10 cellular contexts compared by ENCODE assay signal in genomic region chr4:6362896-6363295, GRCh38.
DNase-seq lines count a peak whose midpoint lies in the region; ATAC-seq and TF ChIP-seq lines count a peak whose summit lies in the region.
"Had no signal": no experiment of that assay in that cellular context is flagged by ENCODE, and none has a peak within 500 bp of the region (broad histone marks: within the 10 kb centered on the region; RNA-seq: fewer than 3 reads in every experiment).

No MANE protein-coding gene starts in this region.

- H3K9ac ChIP-seq in SK-N-SH: no peak overlapping the region

- H3K9me3 ChIP-seq in cardiac muscle cell (ENCODE audit: low read depth): no peaks in the 10 kb centered on the region
- no peaks in the 10 kb centered on the region for H3K9me3 ChIP-seq in left ventricle myocardium inferior (replicated peaks)
- H3K9me3 ChIP-seq in SK-N-SH: no peaks in the 10 kb centered on the region

- no peak overlapping the region for H2AFZ ChIP-seq in SK-N-SH (ENCODE audit: low read depth)

- CTCF ChIA-PET in SK-N-SH (lab: Yijun Ruan, JAX): interaction anchor here (0.6 to 2.5 kb wide), 10 partner anchors 14 to 364 kb away, joined by 3 to 13 read pairs (median 4); no protein-coding TSS in a partner anchor

- H3K4me2 ChIP-seq in SK-N-SH: no peak overlapping the region

- WGBS in SK-N-SH (ENCODE audit: low lambda C conversion rate): 59% methylated on average over 8 of the region's 8 CpGs

- no peaks in the 10 kb centered on the region for H3K9me2 ChIP-seq in SK-N-SH

- DNase-seq in cardiac muscle cell (ENCODE audit: low read depth in 1 of 2, low spot score in 1 of 2) (peak; percentile 55 to 85), left ventricle myocardium inferior (no peak), SK-N-SH (no peak), fibroblast of peridontal ligament (ENCODE audit: extremely low read depth) (peak; percentile 6), NCI-H2171 treated with DMSO at 0.1 percent for 48 hours (lab: John Stamatoyannopoulos, UW) (no peak), NCI-H1436 (lab: John Stamatoyannopoulos, UW) (no peak)
- DNase-seq in stimulated activated CD8-positive, alpha-beta memory T cell treated with anti-CD3 and anti-CD28 coated beads, Interleukin-4, amount 100 ng/mL, for 48 hours: peak; percentile 57
- DNase-seq: KG1 had no signal

- TF ChIP-seq CTCF in cardiac muscle cell (IDR thresholded peaks at IDR 0.05; ENCODE audit: low read depth, low read length) (no peak), left ventricle myocardium inferior (IDR thresholded peaks at IDR 0.05; ENCODE audit: borderline replicate concordance) (no peak), SK-N-SH (IDR thresholded peaks at IDR 0.05) (no peak)

- no peaks in the 10 kb centered on the region for H4K20me1 ChIP-seq in SK-N-SH (ENCODE audit: insufficient read depth)

- no peak for ATAC-seq in GM21447 (IDR thresholded peaks at IDR 0.05; ENCODE audit: unreplicated experiment)

- no peak for TF ChIP-seq EP300 in SK-N-SH (IDR thresholded peaks at IDR 0.05; ENCODE audit: borderline replicate concordance in 1 of 2, low read depth in 1 of 2, low read length in 1 of 2)

- TF ChIP-seq RAD21 in SK-N-SH (IDR thresholded peaks at IDR 0.05; ENCODE audit: low read length): no peak

- H3K27ac ChIP-seq in cardiac muscle cell (no peak overlapping the region), left ventricle myocardium inferior (replicated peaks) (no peak overlapping the region), SK-N-SH (ENCODE audit: low read depth in 2 of 2, low read length in 1 of 2) (no peak overlapping the region)

- H3K27me3 ChIP-seq in cardiac muscle cell (peaks cover 14% of the 10 kb centered on the region), left ventricle myocardium inferior (ENCODE audit: low read depth) (peaks cover 76% of the 10 kb centered on the region), SK-N-SH (ENCODE audit: insufficient read depth) (no peaks in the 10 kb centered on the region; the same call in 1 of the 2 replicates)

- H3K4me3 ChIP-seq in cardiac muscle cell: no peak overlapping the region
- no peak overlapping the region for H3K4me3 ChIP-seq in left ventricle myocardium inferior
- H3K4me3 ChIP-seq in SK-N-SH (ENCODE audit: low read depth in 2 of 2, low read length in 1 of 2): no peak overlapping the region
- H3K4me3 ChIP-seq: lung had no signal

- no peaks in the 10 kb centered on the region for H3K79me2 ChIP-seq in SK-N-SH (ENCODE audit: insufficient read depth)

- no peaks in the 10 kb centered on the region for H3K36me3 ChIP-seq in cardiac muscle cell
- H3K36me3 ChIP-seq in left ventricle myocardium inferior: no peaks in the 10 kb centered on the region
- H3K36me3 ChIP-seq in SK-N-SH (replicated peaks in 1 of 2; ENCODE audit: control insufficient read depth in 1 of 2, insufficient read depth in 2 of 2, low read length in 1 of 2): no peaks in the 10 kb centered on the region

- intact Hi-C loops in left ventricle myocardium inferior (cut with micrococcal nuclease): no loop called here

- no peaks in the 10 kb centered on the region for H3F3A ChIP-seq in SK-N-SH (replicated peaks; ENCODE audit: insufficient read depth)

- POLR2A ChIA-PET in SK-N-SH (lab: Yijun Ruan, JAX): no interaction called here

- no peaks in the 10 kb centered on the region for H3K4me1 ChIP-seq in cardiac muscle cell (ENCODE audit: low read depth)
- H3K4me1 ChIP-seq in left ventricle myocardium inferior: no peaks in the 10 kb centered on the region
- peaks cover 0 to 11% of the 10 kb centered on the region in 2 experiments; a peak in 1 of 4 replicates for H3K4me1 ChIP-seq in SK-N-SH (ENCODE audit: control insufficient read depth in 1 of 2, insufficient read depth in 2 of 2, low read depth in 1 of 2, low read length in 1 of 2)

TF ChIP-seq in SK-N-SH, 30 proteins besides CTCF, POLR2A, EP300 and RAD21:
- TF ChIP-seq IRF3 (IDR thresholded peaks at IDR 0.05; ENCODE audit: low read depth, low read length) (no peak), GABPA (IDR thresholded peaks at IDR 0.05; ENCODE audit: low read depth) (no peak), SMC3 (IDR thresholded peaks at IDR 0.05; ENCODE audit: low read depth, low read length) (no peak), FOXJ3 (CRISPR knock-in tag; IDR thresholded peaks at IDR 0.05) (no peak)
- TF ChIP-seq, protein P1, sequence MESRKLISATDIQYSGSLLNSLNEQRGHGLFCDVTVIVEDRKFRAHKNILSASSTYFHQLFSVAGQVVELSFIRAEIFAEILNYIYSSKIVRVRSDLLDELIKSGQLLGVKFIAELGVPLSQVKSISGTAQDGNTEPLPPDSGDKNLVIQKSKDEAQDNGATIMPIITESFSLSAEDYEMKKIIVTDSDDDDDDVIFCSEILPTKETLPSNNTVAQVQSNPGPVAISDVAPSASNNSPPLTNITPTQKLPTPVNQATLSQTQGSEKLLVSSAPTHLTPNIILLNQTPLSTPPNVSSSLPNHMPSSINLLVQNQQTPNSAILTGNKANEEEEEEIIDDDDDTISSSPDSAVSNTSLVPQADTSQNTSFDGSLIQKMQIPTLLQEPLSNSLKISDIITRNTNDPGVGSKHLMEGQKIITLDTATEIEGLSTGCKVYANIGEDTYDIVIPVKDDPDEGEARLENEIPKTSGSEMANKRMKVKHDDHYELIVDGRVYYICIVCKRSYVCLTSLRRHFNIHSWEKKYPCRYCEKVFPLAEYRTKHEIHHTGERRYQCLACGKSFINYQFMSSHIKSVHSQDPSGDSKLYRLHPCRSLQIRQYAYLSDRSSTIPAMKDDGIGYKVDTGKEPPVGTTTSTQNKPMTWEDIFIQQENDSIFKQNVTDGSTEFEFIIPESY (IDR thresholded peaks at IDR 0.05; ENCODE audit: borderline replicate concordance, low read depth): no peak
- TF ChIP-seq, protein P2, sequence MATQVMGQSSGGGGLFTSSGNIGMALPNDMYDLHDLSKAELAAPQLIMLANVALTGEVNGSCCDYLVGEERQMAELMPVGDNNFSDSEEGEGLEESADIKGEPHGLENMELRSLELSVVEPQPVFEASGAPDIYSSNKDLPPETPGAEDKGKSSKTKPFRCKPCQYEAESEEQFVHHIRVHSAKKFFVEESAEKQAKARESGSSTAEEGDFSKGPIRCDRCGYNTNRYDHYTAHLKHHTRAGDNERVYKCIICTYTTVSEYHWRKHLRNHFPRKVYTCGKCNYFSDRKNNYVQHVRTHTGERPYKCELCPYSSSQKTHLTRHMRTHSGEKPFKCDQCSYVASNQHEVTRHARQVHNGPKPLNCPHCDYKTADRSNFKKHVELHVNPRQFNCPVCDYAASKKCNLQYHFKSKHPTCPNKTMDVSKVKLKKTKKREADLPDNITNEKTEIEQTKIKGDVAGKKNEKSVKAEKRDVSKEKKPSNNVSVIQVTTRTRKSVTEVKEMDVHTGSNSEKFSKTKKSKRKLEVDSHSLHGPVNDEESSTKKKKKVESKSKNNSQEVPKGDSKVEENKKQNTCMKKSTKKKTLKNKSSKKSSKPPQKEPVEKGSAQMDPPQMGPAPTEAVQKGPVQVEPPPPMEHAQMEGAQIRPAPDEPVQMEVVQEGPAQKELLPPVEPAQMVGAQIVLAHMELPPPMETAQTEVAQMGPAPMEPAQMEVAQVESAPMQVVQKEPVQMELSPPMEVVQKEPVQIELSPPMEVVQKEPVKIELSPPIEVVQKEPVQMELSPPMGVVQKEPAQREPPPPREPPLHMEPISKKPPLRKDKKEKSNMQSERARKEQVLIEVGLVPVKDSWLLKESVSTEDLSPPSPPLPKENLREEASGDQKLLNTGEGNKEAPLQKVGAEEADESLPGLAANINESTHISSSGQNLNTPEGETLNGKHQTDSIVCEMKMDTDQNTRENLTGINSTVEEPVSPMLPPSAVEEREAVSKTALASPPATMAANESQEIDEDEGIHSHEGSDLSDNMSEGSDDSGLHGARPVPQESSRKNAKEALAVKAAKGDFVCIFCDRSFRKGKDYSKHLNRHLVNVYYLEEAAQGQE (IDR thresholded peaks at IDR 0.05; ENCODE audit: low read depth, low read length): peak; percentile 93

Comparison
In these comparisons a context has a peak if more than half of its experiments do, and no peak if none do; other contexts are left out.
1. DNase-seq: peak in cardiac muscle cell (2 of 2), fibroblast of peridontal ligament (single experiment) and stimulated activated CD8-positive, alpha-beta memory T cell treated with anti-CD3 and anti-CD28 coated beads, Interleukin-4, amount 100 ng/mL, for 48 hours (single experiment); none in left ventricle myocardium inferior (single experiment), SK-N-SH (single experiment), NCI-H2171 treated with DMSO at 0.1 percent for 48 hours (single experiment) and NCI-H1436 (single experiment).